8 cellular contexts compared by ENCODE assay signal in the genomic region with DNA sequence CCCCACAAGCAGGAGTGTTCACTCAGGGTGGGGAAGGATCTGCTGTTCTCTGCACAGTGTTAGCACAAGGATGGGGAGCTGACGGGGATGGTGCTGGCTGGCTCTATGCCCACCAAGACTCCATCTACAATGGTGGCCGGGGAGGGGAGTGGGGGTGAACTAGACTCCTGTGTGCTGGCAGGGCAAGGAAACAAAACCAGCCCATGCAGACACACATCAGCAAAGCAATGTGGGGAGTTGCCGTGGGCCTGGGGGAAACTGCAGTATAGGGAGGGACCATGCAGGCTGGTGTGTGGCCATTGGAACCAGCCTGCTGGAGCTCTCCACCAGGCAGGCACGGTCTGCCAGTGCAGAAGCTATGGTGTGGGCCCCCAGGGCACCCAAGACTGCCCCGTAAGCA.
"Had no signal": no experiment of that assay in that cellular context is flagged by ENCODE, and none has a peak within 500 bp of the region (broad histone marks: within the 10 kb centered on the region; RNA-seq: fewer than 3 reads in every experiment).

No MANE protein-coding gene starts in this region.

- FAIRE-seq: G401.6, GM12878, GM12891, GM12892, GM18507, GM19239 had no signal

- ATAC-seq: GM12878 had no signal

- DNase-seq: GDM1, GF-D8 had no signal

- H3K4me3 ChIP-seq: GM12878 had no signal
